ENCODE assay signal across 1 cellular context in the genomic region with DNA sequence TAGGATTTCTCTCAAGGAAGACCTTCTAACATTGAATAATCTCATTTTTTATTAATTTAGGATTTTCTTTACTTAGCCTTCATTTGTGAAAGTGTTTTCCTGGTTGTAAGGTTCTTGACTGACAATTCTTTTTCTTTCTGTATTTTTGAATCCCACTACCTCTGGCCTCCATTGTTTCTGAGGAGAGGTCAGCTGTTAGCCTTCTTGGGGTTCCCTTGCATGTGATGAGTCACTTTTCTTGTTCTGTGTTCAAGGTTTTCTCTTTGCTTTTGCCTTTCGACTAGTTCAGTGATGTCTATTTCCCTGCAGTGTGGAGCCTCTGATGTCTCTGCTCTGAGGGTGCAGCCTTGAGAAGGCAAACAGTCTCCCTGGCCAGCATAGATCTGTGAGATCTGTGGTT.
TF ChIP-seq lines count a peak whose summit lies in the region.

No MANE protein-coding gene starts in this region.

TF ChIP-seq in HepG2, 621 proteins besides CTCF, POLR2A, EP300 and RAD21 (continued from another document):
- no peak for TF ChIP-seq MLLT10 (CRISPR knock-in tag; IDR thresholded peaks at IDR 0.05)
- TF ChIP-seq ZNF317 (CRISPR knock-in tag; IDR thresholded peaks at IDR 0.05) = peak; percentile 95
